In genomic region chr10:76302936-76303656, GRCh38 we compare ENCODE assay signal across 11 cellular contexts.
DNase-seq lines count a peak whose midpoint lies in the region; ATAC-seq and TF ChIP-seq lines count a peak whose summit lies in the region.
"Had no signal": no experiment of that assay in that cellular context is flagged by ENCODE, and none has a peak within 500 bp of the region (broad histone marks: within the 10 kb centered on the region; RNA-seq: fewer than 3 reads in every experiment).

No MANE protein-coding gene starts in this region.

- no peak for ATAC-seq in IMR-90 (ENCODE audit: low read depth)
- peak; percentile 47 to 78 for ATAC-seq in right cardiac atrium
- no peak for ATAC-seq in activated CD8-positive, alpha-beta memory T cell treated with anti-CD3 and anti-CD28 coated beads, Interleukin-2, amount 10 ng/mL, durations not matched to agents 7 days and 5 days
- ATAC-seq in GM18868 (IDR thresholded peaks at IDR 0.05; ENCODE audit: unreplicated experiment), result no peak

- no peak overlapping the region for H2BK120ac ChIP-seq in IMR-90 (ENCODE audit: low read depth, low read length)

- no peak for TF ChIP-seq RAD21 in IMR-90 (IDR thresholded peaks at IDR 0.05; ENCODE audit: low read length)

- peak overlapping the region; percentile 40; the same call in 1 of the 2 replicates for H4K5ac ChIP-seq in IMR-90 (ENCODE audit: low read depth, low read length)

- dilution Hi-C loops in IMR-90 (cut with HindIII; ENCODE audit: low sequenced_read_pairs, unreplicated experiment), result no loop called here

- no peak overlapping the region for H3K4me3 Mint-ChIP-seq in progenitor cell of endocrine pancreas (ENCODE audit: low read depth)
- H3K4me3 Mint-ChIP-seq in activated CD8-positive, alpha-beta memory T cell treated with anti-CD3 and anti-CD28 coated beads, Interleukin-2, amount 10 ng/mL, durations not matched to agents 7 days and 5 days, result no peak overlapping the region
- H3K4me3 Mint-ChIP-seq: activated T-cell treated with anti-CD3 and anti-CD28 coated beads, Interleukin-2, amount 50 U/mL, for 72 hours; CD4-positive, CD25-positive, alpha-beta regulatory T cell had no signal

- H2BK5ac ChIP-seq in IMR-90 (ENCODE audit: low read depth, low read length, poor library complexity, severe bottlenecking), result no peak overlapping the region

- H3K23ac ChIP-seq in IMR-90 (ENCODE audit: low read depth, low read length), result no peak overlapping the region

- no peak overlapping the region for H2AK9ac ChIP-seq in IMR-90 (replicated peaks; ENCODE audit: low read depth, low read length, poor library complexity)

- no peaks in the 10 kb centered on the region for H3K9me1 ChIP-seq in IMR-90 (ENCODE audit: insufficient read depth, low read length)

- peaks cover 9% of the 10 kb centered on the region for H3K4me1 ChIP-seq in IMR-90 (ENCODE audit: control insufficient read depth, insufficient read depth, low read length)
- H3K4me1 ChIP-seq in adipocyte (ENCODE audit: control insufficient read depth, insufficient read depth, low read length), result peaks cover 29% of the 10 kb centered on the region
- H3K4me1 ChIP-seq in right cardiac atrium (ENCODE audit: control insufficient read depth, insufficient read depth, low read length), result peaks cover 2% of the 10 kb centered on the region
- peaks cover 24% of the 10 kb centered on the region for H3K4me1 ChIP-seq in GM23248 (ENCODE audit: insufficient read depth)

- no peaks in the 10 kb centered on the region for H3K9me2 ChIP-seq in GM23248 (ENCODE audit: insufficient read depth)

- no peaks in the 10 kb centered on the region for H3K36me3 Mint-ChIP-seq in progenitor cell of endocrine pancreas (ENCODE audit: insufficient read depth)
- no peaks in the 10 kb centered on the region for H3K36me3 Mint-ChIP-seq in activated CD8-positive, alpha-beta memory T cell treated with anti-CD3 and anti-CD28 coated beads, Interleukin-2, amount 10 ng/mL, durations not matched to agents 7 days and 5 days
- H3K36me3 Mint-ChIP-seq: CD4-positive, CD25-positive, alpha-beta regulatory T cell had no signal

- intact Hi-C loops in IMR-90 (cut with micrococcal nuclease) (loop anchor here (1.0 to 10.0 kb wide), 5 partner anchors 200 to 902 kb away; partner anchors contain the start of gene ZNF503), right cardiac atrium (cut with DNase I) (loop anchor here in 2 of 4 donors (10.0 kb wide), 3 partner anchors 188 to 908 kb away; no protein-coding TSS in a partner anchor)

- H3K4me3 ChIP-seq in IMR-90 (ENCODE audit: insufficient read depth, low read depth, low read length) (no peak overlapping the region), adipocyte (ENCODE audit: low read length) (no peak overlapping the region), right cardiac atrium (ENCODE audit: low read length) (no peak overlapping the region), GM23248 (no peak overlapping the region)

- peak overlapping the region; percentile 30; the same call in 1 of the 2 replicates for H3K18ac ChIP-seq in IMR-90 (ENCODE audit: low read depth, low read length)

- 0 out of 2 replicates have a peak overlapping the region, but pooled peaks have one; percentile 18 for H2BK20ac ChIP-seq in IMR-90 (ENCODE audit: low read depth, low read length)

- H3K27me3 Mint-ChIP-seq in progenitor cell of endocrine pancreas, result peaks cover under 1% of the 10 kb centered on the region
- no peaks in the 10 kb centered on the region for H3K27me3 Mint-ChIP-seq in activated CD8-positive, alpha-beta memory T cell treated with anti-CD3 and anti-CD28 coated beads, Interleukin-2, amount 10 ng/mL, durations not matched to agents 7 days and 5 days

- no peak overlapping the region for H3K14ac ChIP-seq in IMR-90 (replicated peaks; ENCODE audit: low read depth, low read length)

- H3K4me1 Mint-ChIP-seq in progenitor cell of endocrine pancreas (ENCODE audit: low read depth), result peaks cover 41% of the 10 kb centered on the region
- no peaks in the 10 kb centered on the region for H3K4me1 Mint-ChIP-seq in activated CD8-positive, alpha-beta memory T cell treated with anti-CD3 and anti-CD28 coated beads, Interleukin-2, amount 10 ng/mL, durations not matched to agents 7 days and 5 days

- H3K4ac ChIP-seq in IMR-90 (ENCODE audit: low read depth, low read length), result no peak overlapping the region

- H4K91ac ChIP-seq in IMR-90 (ENCODE audit: insufficient read depth, low read depth, low read length), result no peak overlapping the region; the same call in 1 of the 2 replicates

- POLR2A ChIA-PET in IMR-90 (lab: Charles Lee; ENCODE audit: unreplicated experiment), result interaction anchor here (0.6 kb wide), 1 partner anchor 901 kb away, joined by 5 read pairs; the partner anchor contains the start of gene ZNF503

- H3K9me3 ChIP-seq in IMR-90 (ENCODE audit: control insufficient read depth, insufficient read depth, low read length), result no peaks in the 10 kb centered on the region
- no peaks in the 10 kb centered on the region for H3K9me3 ChIP-seq in adipocyte (ENCODE audit: control insufficient read depth, low read length)
- no peaks in the 10 kb centered on the region for H3K9me3 ChIP-seq in right cardiac atrium (ENCODE audit: control insufficient read depth, low read length)
- no peaks in the 10 kb centered on the region for H3K9me3 ChIP-seq in GM23248 (ENCODE audit: low read depth)

- no peak overlapping the region for H3K56ac ChIP-seq in IMR-90 (ENCODE audit: extremely low read depth, insufficient read depth, low read length)

- H2AFZ ChIP-seq in IMR-90 (replicated peaks; ENCODE audit: low read length, poor library complexity), result no peak overlapping the region
- H2AFZ ChIP-seq in GM23248, result no peak overlapping the region

- no peak overlapping the region for H2AK5ac ChIP-seq in IMR-90 (ENCODE audit: low read depth, low read length)

- H3K27ac Mint-ChIP-seq in progenitor cell of endocrine pancreas, result peak overlapping the region; percentile 87
- no peak overlapping the region for H3K27ac Mint-ChIP-seq in activated CD8-positive, alpha-beta memory T cell treated with anti-CD3 and anti-CD28 coated beads, Interleukin-2, amount 10 ng/mL, durations not matched to agents 7 days and 5 days
- H3K27ac Mint-ChIP-seq: activated T-cell treated with anti-CD3 and anti-CD28 coated beads, Interleukin-2, amount 50 U/mL, for 72 hours had no signal

- BruUV-seq in IMR-90 (replicated peaks; lab: Mats Ljungman, UMichigan), result no TSS peak

- no peaks in the 10 kb centered on the region for H3K36me3 ChIP-seq in IMR-90 (ENCODE audit: control insufficient read depth, insufficient read depth, low read length)
- H3K36me3 ChIP-seq in adipocyte (ENCODE audit: control insufficient read depth, insufficient read depth, low read length, severe bottlenecking), result no peaks in the 10 kb centered on the region
- no peaks in the 10 kb centered on the region for H3K36me3 ChIP-seq in GM23248 (ENCODE audit: low read depth)

- H3K27me3 ChIP-seq in IMR-90 (ENCODE audit: control insufficient read depth, insufficient read depth, low read length) (no peaks in the 10 kb centered on the region), adipocyte (replicated peaks; ENCODE audit: control insufficient read depth, insufficient read depth, low read length) (no peaks in the 10 kb centered on the region), right cardiac atrium (ENCODE audit: control insufficient read depth, insufficient read depth) (no peaks in the 10 kb centered on the region), GM23248 (replicated peaks; ENCODE audit: insufficient read depth) (no peaks in the 10 kb centered on the region)

- H3K79me1 ChIP-seq in IMR-90 (ENCODE audit: low read depth in 1 of 2, low read length in 2 of 2), result no peaks in the 10 kb centered on the region

- H3K9ac ChIP-seq in IMR-90 (ENCODE audit: low read depth, low read length), result no peak overlapping the region
- peak overlapping the region; percentile 32 for H3K9ac ChIP-seq in adipocyte (ENCODE audit: low read length)
- H3K9ac ChIP-seq in GM23248, result no peak overlapping the region

- H4K8ac ChIP-seq in IMR-90 (ENCODE audit: low read depth in 2 of 2, low read length in 2 of 2), result no peak overlapping the region

- CTCF ChIA-PET in IMR-90 (lab: Yijun Ruan, JAX), result interaction anchor here (0.6 to 2.9 kb wide), 20 partner anchors 8 to 917 kb away, joined by 3 to 12 read pairs (median 5); no protein-coding TSS in a partner anchor
- CTCF ChIA-PET in activated CD8-positive, alpha-beta memory T cell treated with anti-CD3 and anti-CD28 coated beads, Interleukin-2, amount 10 ng/mL, durations not matched to agents 7 days and 5 days (lab: Charles Lee), result interaction anchor here (0.7 kb wide), 1 partner anchor 684 kb away, joined by 3 read pairs; no protein-coding TSS in a partner anchor

- no peaks in the 10 kb centered on the region for H3K9me3 Mint-ChIP-seq in progenitor cell of endocrine pancreas (ENCODE audit: low read depth)
- no peaks in the 10 kb centered on the region for H3K9me3 Mint-ChIP-seq in activated CD8-positive, alpha-beta memory T cell treated with anti-CD3 and anti-CD28 coated beads, Interleukin-2, amount 10 ng/mL, durations not matched to agents 7 days and 5 days (ENCODE audit: low read depth)
- H3K9me3 Mint-ChIP-seq: activated T-cell treated with anti-CD3 and anti-CD28 coated beads, Interleukin-2, amount 50 U/mL, for 72 hours had no signal

- H3K4me2 ChIP-seq in IMR-90 (ENCODE audit: low read depth, low read length) (no peak overlapping the region), GM23248 (ENCODE audit: unreplicated experiment) (no peak overlapping the region)

- H4K20me1 ChIP-seq in IMR-90 (ENCODE audit: insufficient read depth, low read length) (no peaks in the 10 kb centered on the region), GM23248 (ENCODE audit: insufficient read depth) (no peaks in the 10 kb centered on the region)

- no peak for TF ChIP-seq CTCF in IMR-90 (conservative IDR thresholded peaks at IDR 0.05; ENCODE audit: low read depth, low read length)
- no peak for TF ChIP-seq CTCF in progenitor cell of endocrine pancreas (IDR thresholded peaks at IDR 0.05; ENCODE audit: unreplicated experiment)

- DNase-seq in IMR-90 (no peak), adipocyte (ENCODE audit: low read depth) (no peak), right cardiac atrium (peak in 1 of 3 donors; percentile 27), progenitor cell of endocrine pancreas (ENCODE audit: low spot score, unreplicated experiment) (no peak), GM23248 (no peak)
- no peak for DNase-seq in activated CD8-positive, alpha-beta memory T cell treated with anti-CD3 and anti-CD28 coated beads, Interleukin-2, amount 10 ng/mL, durations not matched to agents 7 days and 5 days
- DNase-seq: activated CD4-positive, CD25-positive, alpha-beta regulatory T cell treated with anti-CD3 and anti-CD28 coated beads, Interleukin-2, amount 50 U/mL, for 72 hours; GDM1 had no signal

- no CpG with 5 or more reads among the region's 8 CpGs for WGBS in IMR-90 (ENCODE audit: extremely low coverage in 2 of 2, insufficient read length in 1 of 2), 2 experiments
- whole genome bisulfite sequencing in right cardiac atrium, result 59% methylated on average over 8 of the region's 8 CpGs
- WGBS in GM23248 (ENCODE audit: low coverage in 1 of 2, low lambda C conversion rate in 2 of 2, missing lambda C conversion rate in 2 of 2), 2 experiments, result 84 to 85% methylated on average over 8 of the region's 8 CpGs

- no peaks in the 10 kb centered on the region for H3K79me2 ChIP-seq in GM23248 (ENCODE audit: insufficient read depth)

- 0 out of 2 replicates have a peak, but pooled peaks cover 7% of the 10 kb centered on the region for H3F3A ChIP-seq in GM23248 (ENCODE audit: insufficient read depth)

- no peak for TF ChIP-seq POLR2A in IMR-90 (IDR thresholded peaks at IDR 0.05; ENCODE audit: low read depth, low read length)

- H2BK15ac ChIP-seq in IMR-90 (ENCODE audit: low read depth, low read length), result no peak overlapping the region

- in situ Hi-C loops in IMR-90 (cut with MboI; ENCODE audit: low sequenced_read_pairs), result loop anchor here (10.0 kb wide), 1 partner anchor 898 kb away; the partner anchor contains the start of gene ZNF503
- in situ Hi-C loops in GM23248 (cut with MboI), result loop anchor here (10.0 to 25.0 kb wide), 2 partner anchors 684 to 908 kb away; no protein-coding TSS in a partner anchor

- H3K27ac ChIP-seq in IMR-90 (ENCODE audit: insufficient read depth, low read length) (no peak overlapping the region), right cardiac atrium (ENCODE audit: low read length) (peak overlapping the region; percentile 78), GM23248 (no peak overlapping the region)

Comparison
In these comparisons a context has a peak if more than half of its experiments do, and no peak if none do; other contexts are left out.
1. ATAC-seq: peak in right cardiac atrium (2 of 2); none in IMR-90 (single experiment), activated CD8-positive, alpha-beta memory T cell treated with anti-CD3 and anti-CD28 coated beads, Interleukin-2, amount 10 ng/mL, durations not matched to agents 7 days and 5 days (single experiment) and GM18868 (single experiment).